8 cellular contexts compared by ENCODE assay signal in the genomic region with DNA sequence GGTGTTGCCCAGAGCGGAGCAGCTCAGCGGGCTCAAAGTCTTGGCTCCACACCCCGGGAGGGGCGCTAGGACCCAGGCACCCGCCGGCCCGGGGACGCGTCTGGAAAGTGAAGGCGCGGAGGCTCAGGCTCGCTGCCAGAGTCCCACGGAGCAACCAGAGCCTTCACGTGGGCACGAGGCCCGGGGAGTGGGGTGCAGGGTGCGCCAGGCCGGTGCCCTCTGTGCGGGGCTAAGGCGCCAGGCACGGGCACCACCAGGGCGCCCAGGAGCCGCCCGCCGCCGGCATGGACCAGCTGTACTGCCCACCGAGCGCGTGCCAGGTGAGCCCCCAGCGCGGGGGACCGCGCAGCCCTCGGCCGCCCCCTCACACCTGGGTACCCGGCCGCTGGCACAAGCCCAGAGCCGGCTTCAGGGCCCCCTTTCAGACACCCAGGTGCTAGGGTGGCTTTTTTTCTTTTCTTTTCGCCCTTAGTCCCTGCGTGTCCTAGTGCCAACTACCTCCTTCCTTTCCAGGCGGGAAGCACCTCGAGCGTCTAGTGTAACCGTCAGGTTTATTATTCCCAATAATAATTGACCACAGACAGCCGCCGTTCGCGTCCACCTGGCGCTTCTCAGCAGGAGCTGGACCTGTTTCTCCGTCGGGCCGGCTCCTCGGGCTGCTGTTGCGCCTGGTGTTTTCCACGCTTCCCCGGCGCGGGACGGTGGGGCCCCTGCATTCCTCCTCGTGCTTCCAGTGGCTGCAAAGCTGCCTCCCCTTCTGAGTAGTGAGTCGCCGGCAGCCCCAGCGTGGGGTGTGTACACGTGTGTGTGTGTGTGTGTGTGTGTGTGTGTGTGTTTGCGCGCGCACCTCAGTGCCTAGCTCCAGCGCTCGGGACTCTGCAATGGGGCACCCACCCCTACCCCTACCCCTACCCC.
DNase-seq lines count a peak whose midpoint lies in the region; FAIRE-seq and TF ChIP-seq lines count a peak whose summit lies in the region.

No MANE protein-coding gene starts in this region.

- no peak for TF ChIP-seq POLR2A in H54 (IDR thresholded peaks at IDR 0.05; ENCODE audit: low read depth, low read length)

- in situ Hi-C loops in GM13976 (cut with MboI; ENCODE audit: low sequenced_read_pairs, unreplicated experiment), result no loop called here

- DNase-seq in GM13976 (ENCODE audit: low spot score), result peak; percentile 33
- no peak for DNase-seq in iPS DF 6.9 (ENCODE audit: low read depth, low spot score)
- no peak for DNase-seq in skeletal muscle cell (ENCODE audit: low read depth)
- DNase-seq in NCI-H226, result no peak
- no peak for DNase-seq in OCI-M1 (lab: John Stamatoyannopoulos, UW)
- DNase-seq in H54 (ENCODE audit: insufficient read length, low spot score), result no peak
- DNase-seq in activated CD4-positive, CD25-positive, alpha-beta regulatory T cell (lab: John Stamatoyannopoulos, UW), result no peak

- H3K9me3 ChIP-seq in iPS DF 6.9 (ENCODE audit: control insufficient read depth, insufficient read depth, low read length), result no peaks in the 10 kb centered on the region

- H3K36me3 ChIP-seq in iPS DF 6.9 (ENCODE audit: control insufficient read depth, insufficient read depth, low read length), result no peaks in the 10 kb centered on the region

- peak overlapping the region; percentile 79; the same call in 1 of the 2 replicates for H3K27ac ChIP-seq in VCaP
- H3K27ac ChIP-seq in iPS DF 6.9 (ENCODE audit: low read length), result no peak overlapping the region

- no CpG with 5 or more reads among the region's 69 CpGs for WGBS in iPS DF 6.9 (ENCODE audit: insufficient coverage, insufficient read length)

- H3K27me3 ChIP-seq in iPS DF 6.9 (ENCODE audit: control insufficient read depth, insufficient read depth, low read length), result peaks cover 11% of the 10 kb centered on the region

- no peaks in the 10 kb centered on the region; the same call in 1 of the 2 replicates for H3K4me1 ChIP-seq in iPS DF 6.9 (ENCODE audit: control insufficient read depth, insufficient read depth, low read length)

- FAIRE-seq in H54 (lab: Jason Lieb, UNC), result no peak

- TF ChIP-seq CTCF in GM13976 (IDR thresholded peaks at IDR 0.05; ENCODE audit: borderline replicate concordance, control extremely low read depth, extremely low read depth, insufficient read depth, missing control alignments), result no peak
- no peak for TF ChIP-seq CTCF in VCaP (conservative IDR thresholded peaks at IDR 0.05)

- H3K4me3 ChIP-seq in iPS DF 6.9 (ENCODE audit: low read length) (peak overlapping the region; percentile 48), skeletal muscle cell (ENCODE audit: low read depth, low read length) (peak overlapping the region; percentile 37)
